Comparison of ENCODE assay signal across 12 cellular contexts in genomic region chr2:55152475-55153422, GRCh38.
DNase-seq lines count a peak whose midpoint lies in the region; ATAC-seq and TF ChIP-seq lines count a peak whose summit lies in the region.
"Had no signal": no experiment of that assay in that cellular context is flagged by ENCODE, and none has a peak within 500 bp of the region (broad histone marks: within the 10 kb centered on the region; RNA-seq: fewer than 3 reads in every experiment).

No MANE protein-coding gene starts in this region.

- H3K27me3 ChIP-seq in IMR-90 (ENCODE audit: control insufficient read depth, insufficient read depth, low read length) (no peaks in the 10 kb centered on the region), stomach smooth muscle (ENCODE audit: control insufficient read depth in 1 of 2, insufficient read depth in 2 of 2, low read length in 2 of 2) (no peaks in the 10 kb centered on the region)

- peak overlapping the region; percentile 5 for H3K4ac ChIP-seq in IMR-90 (ENCODE audit: low read depth, low read length)

- peak overlapping the region; percentile 64 for H2BK120ac ChIP-seq in IMR-90 (ENCODE audit: low read depth, low read length)

- in situ Hi-C loops in IMR-90 (cut with MboI; ENCODE audit: low sequenced_read_pairs) = no loop called here

- H3K4me3 ChIP-seq in IMR-90 (ENCODE audit: insufficient read depth, low read depth, low read length) (no peak overlapping the region), stomach smooth muscle (ENCODE audit: low read length in 2 of 2) (no peak overlapping the region)

- H3K27ac ChIP-seq in IMR-90 (ENCODE audit: insufficient read depth, low read length) (no peak overlapping the region), RWPE1 (peak overlapping the region; percentile 98), stomach smooth muscle (ENCODE audit: low read length) (peak overlapping the region; percentile 76)

- peaks cover 3% of the 10 kb centered on the region; the same call in 1 of the 2 replicates for H4K20me1 ChIP-seq in IMR-90 (ENCODE audit: insufficient read depth, low read length)

- no peak for ATAC-seq in IMR-90 (ENCODE audit: low read depth)
- ATAC-seq in GM21390 (IDR thresholded peaks at IDR 0.05; ENCODE audit: unreplicated experiment) = no peak
- ATAC-seq in GM18858 (IDR thresholded peaks at IDR 0.05; ENCODE audit: unreplicated experiment) = no peak

- H3K14ac ChIP-seq in IMR-90 (replicated peaks; ENCODE audit: low read depth, low read length) = peak overlapping the region; percentile 8

- H2AK5ac ChIP-seq in IMR-90 (ENCODE audit: low read depth, low read length) = peak overlapping the region; percentile 37; the same call in 1 of the 2 replicates

- no TSS peak for BruUV-seq in IMR-90 (replicated peaks; lab: Mats Ljungman, UMichigan)

- peak overlapping the region; percentile 13 for H3K23ac ChIP-seq in IMR-90 (ENCODE audit: low read depth, low read length)

- no peak overlapping the region for H2BK5ac ChIP-seq in IMR-90 (ENCODE audit: low read depth, low read length, poor library complexity, severe bottlenecking)

- H2BK20ac ChIP-seq in IMR-90 (ENCODE audit: low read depth, low read length) = peak overlapping the region; percentile 72

- H4K8ac ChIP-seq in IMR-90 (ENCODE audit: low read depth in 2 of 2, low read length in 2 of 2) = peak overlapping the region in 1 of 2 experiments; percentile 39; a peak in 1 of 4 replicates

- peaks cover 46% of the 10 kb centered on the region for H3K9me1 ChIP-seq in IMR-90 (ENCODE audit: insufficient read depth, low read length)

- intact Hi-C loops in IMR-90 (cut with micrococcal nuclease) = no loop called here

- CTCF ChIA-PET in IMR-90 (lab: Yijun Ruan, JAX) = no interaction called here
- CTCF ChIA-PET in RWPE1 (lab: Yijun Ruan, JAX) = interaction anchor here (0.5 to 1.1 kb wide), 3 partner anchors 15 to 666 kb away, joined by 3 read pairs; no protein-coding TSS in a partner anchor

- H2AFZ ChIP-seq in IMR-90 (replicated peaks; ENCODE audit: low read length, poor library complexity) = no peak overlapping the region

- H2AK9ac ChIP-seq in IMR-90 (replicated peaks; ENCODE audit: low read depth, low read length, poor library complexity) = peak overlapping the region; percentile 12

- WGBS in IMR-90 (ENCODE audit: extremely low coverage in 2 of 2, insufficient read length in 1 of 2), 2 experiments = 100% methylated on average over 1 of the region's 14 CpGs; no CpG with 5 or more reads in 1 of the 2 experiments

- TF ChIP-seq RAD21 in IMR-90 (IDR thresholded peaks at IDR 0.05; ENCODE audit: low read length) = no peak

- POLR2A ChIA-PET in IMR-90 (lab: Charles Lee; ENCODE audit: unreplicated experiment) (interaction anchor here (0.6 kb wide), 1 partner anchor 52 kb away, joined by 6 read pairs; no protein-coding TSS in a partner anchor), RWPE1 (lab: Yijun Ruan, JAX; ENCODE audit: low non-redundant PET) (no interaction called here)

- H3K4me1 ChIP-seq in IMR-90 (ENCODE audit: control insufficient read depth, insufficient read depth, low read length) = peaks cover 53% of the 10 kb centered on the region
- H3K4me1 ChIP-seq in stomach smooth muscle (ENCODE audit: control insufficient read depth, insufficient read depth, low read length) = peaks cover 55% of the 10 kb centered on the region

- H4K5ac ChIP-seq in IMR-90 (ENCODE audit: low read depth, low read length) = no peak overlapping the region

- dilution Hi-C loops in IMR-90 (cut with HindIII; ENCODE audit: low sequenced_read_pairs, unreplicated experiment) = loop anchor here (25.0 kb wide), 1 partner anchor 140 kb away; no protein-coding TSS in a partner anchor

- no peak for TF ChIP-seq POLR2A in IMR-90 (IDR thresholded peaks at IDR 0.05; ENCODE audit: low read depth, low read length)

- H3K9ac ChIP-seq in IMR-90 (ENCODE audit: low read depth, low read length) (no peak overlapping the region), stomach smooth muscle (ENCODE audit: low read length in 2 of 2) (no peak overlapping the region)

- H3K56ac ChIP-seq in IMR-90 (ENCODE audit: extremely low read depth, insufficient read depth, low read length) = no peak overlapping the region

- H3K4me2 ChIP-seq in IMR-90 (ENCODE audit: low read depth, low read length) = no peak overlapping the region

- TF ChIP-seq CTCF in IMR-90 (conservative IDR thresholded peaks at IDR 0.05; ENCODE audit: low read depth, low read length) (no peak), RWPE1 (conservative IDR thresholded peaks at IDR 0.05; ENCODE audit: low read depth) (no peak)

- DNase-seq in IMR-90 (no peak), RWPE1 (ENCODE audit: low spot score) (no peak), islet precursor cell (peak; percentile 15), hippocampal formation (lab: John Stamatoyannopoulos, UW) (no peak)
- DNase-seq: CD4-positive, alpha-beta T cell; HCEC 1CT; MM.1S; NCI-H446 treated with DMSO at 0.1 percent for 48 hours; T1000 had no signal

- peak overlapping the region; percentile 43 for H3K18ac ChIP-seq in IMR-90 (ENCODE audit: low read depth, low read length)

- peak overlapping the region; percentile 31; the same call in 2 of the 3 replicates for H2BK15ac ChIP-seq in IMR-90 (ENCODE audit: low read depth, low read length)

- peaks cover 11 to 45% of the 10 kb centered on the region in 2 experiments; a peak in 2 of 4 replicates for H3K79me1 ChIP-seq in IMR-90 (ENCODE audit: low read depth in 1 of 2, low read length in 2 of 2)

- H3K36me3 ChIP-seq in IMR-90 (ENCODE audit: control insufficient read depth, insufficient read depth, low read length) (no peaks in the 10 kb centered on the region), stomach smooth muscle (ENCODE audit: control insufficient read depth in 2 of 2, insufficient read depth in 2 of 2, low read length in 2 of 2) (no peaks in the 10 kb centered on the region)

- peak overlapping the region; percentile 40 for H4K91ac ChIP-seq in IMR-90 (ENCODE audit: insufficient read depth, low read depth, low read length)

- no peaks in the 10 kb centered on the region for H3K9me3 ChIP-seq in IMR-90 (ENCODE audit: control insufficient read depth, insufficient read depth, low read length)
- no peaks in the 10 kb centered on the region for H3K9me3 ChIP-seq in stomach smooth muscle (ENCODE audit: control insufficient read depth in 2 of 2, low read length in 2 of 2)

TF ChIP-seq in IMR-90, 13 proteins besides CTCF, POLR2A, EP300 and RAD21:
- TF ChIP-seq CEBPB (IDR thresholded peaks at IDR 0.05; ENCODE audit: low read depth, low read length) = no peak
- TF ChIP-seq ELK1 (IDR thresholded peaks at IDR 0.05; ENCODE audit: borderline replicate concordance, low read depth, low read length) = no peak
- no peak for TF ChIP-seq SMC3 (IDR thresholded peaks at IDR 0.05; ENCODE audit: low read depth, low read length)
- TF ChIP-seq BHLHE40 (IDR thresholded peaks at IDR 0.05; ENCODE audit: low read depth, low read length) = no peak
- no peak for TF ChIP-seq FOS (IDR thresholded peaks at IDR 0.05; ENCODE audit: low read depth, low read length)
- TF ChIP-seq MXI1 (IDR thresholded peaks at IDR 0.05; ENCODE audit: borderline replicate concordance, low read depth, low read length) = no peak
TF ChIP-seq in IMR-90: peak in this region for 0.
